8 cellular contexts compared by ENCODE assay signal in the genomic region with DNA sequence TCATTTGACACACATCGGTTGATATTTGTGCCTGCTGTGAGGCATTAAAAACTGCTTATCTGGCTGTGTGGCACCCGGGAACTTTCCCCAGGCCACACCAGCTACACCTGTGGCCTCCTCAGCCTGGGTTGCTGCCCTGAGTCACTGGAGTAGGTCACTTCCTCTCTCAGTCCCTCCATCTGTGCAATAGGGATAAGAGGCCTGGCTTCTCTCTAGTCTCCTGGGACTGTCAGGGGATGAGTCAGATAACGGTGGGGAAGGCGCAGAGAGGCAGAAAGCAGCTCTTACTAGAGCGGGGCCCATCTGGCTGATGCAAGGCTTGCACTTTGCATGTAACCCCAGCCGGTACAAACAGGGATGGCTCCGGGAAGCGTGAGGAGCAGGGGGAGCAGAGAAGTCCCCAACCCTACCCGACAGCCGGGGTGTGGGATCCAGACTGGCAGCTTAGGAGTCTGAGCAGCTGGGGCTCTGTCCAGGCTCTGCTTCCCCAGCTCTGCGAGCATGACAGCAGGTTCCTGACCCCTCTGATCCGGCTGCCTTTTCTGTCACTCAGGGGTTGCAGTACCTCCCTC. TPM values are rescaled to one million over a fixed set of nuclear protein-coding genes. Genes with fewer than 3 reads are reported as not detected.
A peak's percentile ranks its signal among the peaks of the same experiment; 100 is the strongest.
DNase-seq lines count a peak whose midpoint lies in the region; ATAC-seq and TF ChIP-seq lines count a peak whose summit lies in the region.

No MANE protein-coding gene starts in this region.

- POLR2A ChIA-PET in CD8-positive, alpha-beta T cell (lab: Charles Lee): interaction anchor here (0.7 to 5.8 kb wide), 8 partner anchors 9 to 233 kb away, joined by 3 to 42 read pairs (median 10); a partner anchor contains a TSS
- POLR2A ChIA-PET in activated CD4-positive, alpha-beta T cell treated with anti-CD3 and anti-CD28 coated beads, Interleukin-2, amount 10 ng/mL, durations not matched to agents 7 days and 5 days (lab: Charles Lee): interaction anchor here (0.6 to 2.2 kb wide), 5 partner anchors 23 to 47 kb away, joined by 3 to 10 read pairs (median 7); a partner anchor contains a TSS

- peaks cover 80% of the 10 kb centered on the region for H3K4me1 ChIP-seq in CD8-positive, alpha-beta T cell (ENCODE audit: insufficient read depth, low read length)

- H3K36me3 ChIP-seq in CD8-positive, alpha-beta T cell (ENCODE audit: insufficient read depth, low read length): no peaks in the 10 kb centered on the region

- TF ChIP-seq CTCF in CD8-positive, alpha-beta T cell (IDR thresholded peaks at IDR 0.05): no peak

- no peaks in the 10 kb centered on the region for H3K9me3 Mint-ChIP-seq in CD8-positive, alpha-beta T cell
- H3K9me3 Mint-ChIP-seq in activated CD4-positive, alpha-beta T cell treated with anti-CD3 and anti-CD28 coated beads, Interleukin-2, amount 10 ng/mL, durations not matched to agents 7 days and 5 days: no peaks in the 10 kb centered on the region

- CTCF ChIA-PET in CD8-positive, alpha-beta T cell (lab: Charles Lee): interaction anchor here (0.8 to 5.3 kb wide), 10 partner anchors 9 to 237 kb away, joined by 3 to 42 read pairs (median 4); no protein-coding TSS in a partner anchor
- CTCF ChIA-PET in activated CD4-positive, alpha-beta T cell treated with anti-CD3 and anti-CD28 coated beads, Interleukin-2, amount 10 ng/mL, durations not matched to agents 7 days and 5 days (lab: Charles Lee): interaction anchor here (0.6 to 4.7 kb wide), 16 partner anchors 9 to 182 kb away, joined by 3 to 31 read pairs (median 4); a partner anchor contains a TSS

- ATAC-seq in CD8-positive, alpha-beta T cell: peak; percentile 27
- ATAC-seq in GM19328 (IDR thresholded peaks at IDR 0.05; ENCODE audit: unreplicated experiment) (peak; percentile 48), HG03354 (IDR thresholded peaks at IDR 0.05; ENCODE audit: poor library complexity, severe bottlenecking, unreplicated experiment) (peak; percentile 72)

- H3K4me1 Mint-ChIP-seq in CD8-positive, alpha-beta T cell (ENCODE audit: low read depth): peaks cover 78% of the 10 kb centered on the region
- peaks cover 78% of the 10 kb centered on the region for H3K4me1 Mint-ChIP-seq in activated CD4-positive, alpha-beta T cell treated with anti-CD3 and anti-CD28 coated beads, Interleukin-2, amount 10 ng/mL, durations not matched to agents 7 days and 5 days

- H3K9me3 ChIP-seq in CD8-positive, alpha-beta T cell (ENCODE audit: low read length): no peaks in the 10 kb centered on the region

- no peaks in the 10 kb centered on the region for H3K36me3 Mint-ChIP-seq in CD8-positive, alpha-beta T cell
- peaks cover 6% of the 10 kb centered on the region for H3K36me3 Mint-ChIP-seq in activated CD4-positive, alpha-beta T cell treated with anti-CD3 and anti-CD28 coated beads, Interleukin-2, amount 10 ng/mL, durations not matched to agents 7 days and 5 days (ENCODE audit: low read depth)

- H3K4me3 Mint-ChIP-seq in CD8-positive, alpha-beta T cell: peak overlapping the region; percentile 69
- H3K4me3 Mint-ChIP-seq in activated CD4-positive, alpha-beta T cell treated with anti-CD3 and anti-CD28 coated beads, Interleukin-2, amount 10 ng/mL, durations not matched to agents 7 days and 5 days: peak overlapping the region; percentile 69

- peak in 5 of 7 experiments; percentile 36 to 73 (median 66) for DNase-seq in CD8-positive, alpha-beta T cell
- DNase-seq in NCI-H524 treated with DMSO at 0.1 percent for 48 hours (lab: John Stamatoyannopoulos, UW): peak; percentile 73
- peak; percentile 55 for DNase-seq in activated CD4-positive, alpha-beta T cell treated with anti-CD3 and anti-CD28 coated beads, Interleukin-2, amount 10 ng/mL, durations not matched to agents 7 days and 5 days
- DNase-seq in effector CD8-positive, alpha-beta T cell (lab: John Stamatoyannopoulos, UW): peak; percentile 20
- DNase-seq in mucosa of gallbladder (ENCODE audit: low spot score): peak; percentile 58
- peak in 8 of 49 donors; percentile 27 to 69 (median 46) for DNase-seq in substantia nigra (lab: John Stamatoyannopoulos, UW)

- peak overlapping the region; percentile 98 for H3K27ac Mint-ChIP-seq in CD8-positive, alpha-beta T cell
- H3K27ac Mint-ChIP-seq in activated CD4-positive, alpha-beta T cell treated with anti-CD3 and anti-CD28 coated beads, Interleukin-2, amount 10 ng/mL, durations not matched to agents 7 days and 5 days: peak overlapping the region; percentile 95

- peak overlapping the region; percentile 88 for H3K27ac ChIP-seq in CD8-positive, alpha-beta T cell (ENCODE audit: low read depth, low read length)
- H3K27ac ChIP-seq in substantia nigra (ENCODE audit: low read depth, low read length, poor library complexity, severe bottlenecking): peak overlapping the region; percentile 93

- no peaks in the 10 kb centered on the region for H3K27me3 Mint-ChIP-seq in CD8-positive, alpha-beta T cell (ENCODE audit: low read depth)
- no peaks in the 10 kb centered on the region for H3K27me3 Mint-ChIP-seq in activated CD4-positive, alpha-beta T cell treated with anti-CD3 and anti-CD28 coated beads, Interleukin-2, amount 10 ng/mL, durations not matched to agents 7 days and 5 days

- H3K4me3 ChIP-seq in CD8-positive, alpha-beta T cell (ENCODE audit: low read depth, low read length): no peak overlapping the region

- intact Hi-C loops in CD8-positive, alpha-beta T cell (cut with DNase I, micrococcal nuclease): loop anchor here (1.0 kb wide), 3 partner anchors 11 to 47 kb away; a partner anchor contains a TSS

- H3K27me3 ChIP-seq in CD8-positive, alpha-beta T cell (ENCODE audit: insufficient read depth, low read length): no peaks in the 10 kb centered on the region

RNA-seq across cellular contexts. Expression of a gene that starts 34.0 kb away (rescaled TPM):
- total RNA-seq in CD8-positive, alpha-beta T cell: 10 to 100 TPM; 33.9 to 37.5 TPM
- 10 to 100 TPM; 31.8 to 34.5 TPM for total RNA-seq in activated CD4-positive, alpha-beta T cell treated with anti-CD3 and anti-CD28 coated beads, Interleukin-2, amount 10 ng/mL, durations not matched to agents 7 days and 5 days
- total RNA-seq in mucosa of gallbladder: 42.5 TPM

RNA-seq across cellular contexts. Expression of a gene that starts 47.0 kb away (rescaled TPM):
- 100 to 1,000 TPM; 351 to 360 TPM for total RNA-seq in CD8-positive, alpha-beta T cell
- total RNA-seq in activated CD4-positive, alpha-beta T cell treated with anti-CD3 and anti-CD28 coated beads, Interleukin-2, amount 10 ng/mL, durations not matched to agents 7 days and 5 days: 100 to 1,000 TPM; 166 to 189 TPM
- 191 TPM for total RNA-seq in mucosa of gallbladder
